Comparison of ENCODE assay signal across 23 cellular contexts in the genomic region with DNA sequence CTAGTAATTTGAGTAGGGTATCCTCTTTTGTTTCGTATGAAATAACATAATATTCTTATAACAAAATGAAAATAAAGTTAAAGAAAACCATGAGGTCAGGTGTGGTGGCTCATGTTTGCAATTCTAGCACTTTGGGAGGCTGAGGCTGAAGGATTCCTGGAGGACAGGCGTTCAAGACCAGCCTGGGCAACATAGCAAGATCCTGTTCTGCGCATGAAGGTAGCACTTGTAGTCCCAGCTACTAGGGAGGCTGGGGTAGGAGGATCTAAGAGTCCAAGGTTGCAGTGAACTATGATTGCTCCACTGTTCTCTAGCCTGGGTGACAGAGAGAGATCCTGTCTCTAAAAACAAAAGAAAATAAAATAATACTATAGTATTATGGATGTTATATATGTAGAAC.
A peak's percentile ranks its signal among the peaks of the same experiment; 100 is the strongest.
DNase-seq lines count a peak whose midpoint lies in the region; ATAC-seq, FAIRE-seq and TF ChIP-seq lines count a peak whose summit lies in the region.
"Had no signal": no experiment of that assay in that cellular context is flagged by ENCODE, and none has a peak within 500 bp of the region (broad histone marks: within the 10 kb centered on the region; RNA-seq: fewer than 3 reads in every experiment).

No MANE protein-coding gene starts in this region.

- no peak for ATAC-seq in K562
- ATAC-seq: GM12878 had no signal

- 72% methylated on average over 3 of the region's 3 CpGs for WGBS in K562 (ENCODE audit: insufficient coverage, low coverage, missing lambda C conversion rate)

- no peak overlapping the region for H3K4me2 ChIP-seq in K562 (ENCODE audit: insufficient read depth, low read length)
- H3K4me2 ChIP-seq: BLaER1 had no signal

- FAIRE-seq in K562 (lab: Jason Lieb, UNC): no peak
- FAIRE-seq: A204.1, GM12878, GM12892, GM19239 had no signal

- H3K4me1 ChIP-seq in K562 (replicated peaks in 1 of 2; ENCODE audit: control insufficient read depth in 2 of 2, insufficient read depth in 2 of 2, low read length in 2 of 2): no peaks in the 10 kb centered on the region
- H3K4me1 ChIP-seq: BE2C, BLaER1 had no signal

- BruUV-seq in K562 (replicated peaks; lab: Mats Ljungman, UMichigan): no TSS peak

- intact Hi-C loops in K562 (cut with micrococcal nuclease): no loop called here

- TF ChIP-seq RAD21 in K562 (CRISPR knock-in tag; conservative IDR thresholded peaks at IDR 0.05 in 1 of 2, IDR thresholded peaks at IDR 0.05 in 1 of 2): no peak

- no peak overlapping the region for H3K9ac ChIP-seq in K562 (ENCODE audit: insufficient read depth in 1 of 2, low read depth in 2 of 2, low read length in 2 of 2)
- H3K9ac ChIP-seq: BLaER1 had no signal

- DNase-seq in NCI-H69 (lab: John Stamatoyannopoulos, UW) (peak; percentile 57), K562 (ENCODE audit: extremely low read depth in 1 of 4, low spot score in 3 of 4) (no peak), T-helper 2 cell (no peak), GM13976 (ENCODE audit: low spot score) (no peak)
- DNase-seq: 8988T; ACHN; BE2C; C1 segment of cervical spinal cord; CD4-positive, alpha-beta memory T cell; CD4-positive, CD25-positive, alpha-beta regulatory T cell; CD8-positive, alpha-beta memory T cell; DMS 273 treated with DMSO at 0.1 percent for 48 hours; DMS53; DMS79; DND-41; EL; GDM1 had no signal

- no peaks in the 10 kb centered on the region for H4K20me1 ChIP-seq in K562 (replicated peaks; ENCODE audit: control insufficient read depth, insufficient read depth, low read length)
- H4K20me1 ChIP-seq: BLaER1 had no signal

- no peak for TF ChIP-seq POLR2A in K562 (conservative IDR thresholded peaks at IDR 0.05)

- no peaks in the 10 kb centered on the region for H3K36me3 ChIP-seq in K562 (ENCODE audit: control insufficient read depth, insufficient read depth, low read length)
- H3K36me3 ChIP-seq: BE2C, BLaER1 had no signal

- H2AFZ ChIP-seq in K562 (ENCODE audit: low read depth, low read length): no peak overlapping the region

- no peaks in the 10 kb centered on the region for H3K79me2 ChIP-seq in K562 (ENCODE audit: control insufficient read depth, insufficient read depth, low read length)

- CTCF ChIA-PET in K562 (lab: Yijun Ruan, JAX; ENCODE audit: low intra/inter-chr PET ratio): no interaction called here

- H3K9me1 ChIP-seq in K562 (ENCODE audit: control insufficient read depth, insufficient read depth, low read length): no peaks in the 10 kb centered on the region

- H3K27me3 ChIP-seq in K562 (ENCODE audit: control insufficient read depth in 2 of 2, insufficient read depth in 2 of 2, low read length in 2 of 2): no peaks in the 10 kb centered on the region
- H3K27me3 ChIP-seq: BE2C, BLaER1 had no signal

- H3K4me3 ChIP-seq in K562: no peak overlapping the region
- H3K4me3 ChIP-seq: BLaER1, GM12878 had no signal

- TF ChIP-seq CTCF in VCaP (conservative IDR thresholded peaks at IDR 0.05): no peak
- TF ChIP-seq CTCF in K562 (IDR thresholded peaks at IDR 0.05 in 2 of 3, conservative IDR thresholded peaks at IDR 0.05 in 1 of 3; ENCODE audit: insufficient read depth in 2 of 3, low read depth in 1 of 3, low read length in 3 of 3): no peak
- TF ChIP-seq CTCF in GM13976 (IDR thresholded peaks at IDR 0.05; ENCODE audit: borderline replicate concordance, control extremely low read depth, extremely low read depth, insufficient read depth, missing control alignments): no peak

- POLR2A ChIA-PET in K562 (lab: Yijun Ruan, JAX): no interaction called here

- TF ChIP-seq EP300 in K562 (IDR thresholded peaks at IDR 0.05; ENCODE audit: low read length): no peak

- no peaks in the 10 kb centered on the region for H3K9me3 ChIP-seq in K562 (replicated peaks; ENCODE audit: control insufficient read depth, insufficient read depth, low read depth, low read length)
- H3K9me3 ChIP-seq: BE2C, BLaER1 had no signal

- H3K27ac ChIP-seq in VCaP: peak overlapping the region; percentile 74
- H3K27ac ChIP-seq in K562 (ENCODE audit: extremely low read depth, low read depth, low read length): no peak overlapping the region
- H3K27ac ChIP-seq: BLaER1 had no signal

- in situ Hi-C loops in K562 (cut with MboI): no loop called here
- in situ Hi-C loops in GM13976 (cut with MboI; ENCODE audit: low sequenced_read_pairs, unreplicated experiment): loop anchor here (25.0 kb wide), 1 partner anchor 349 kb away; no protein-coding TSS in a partner anchor

TF ChIP-seq in K562, 482 proteins besides CTCF, POLR2A, EP300 and RAD21:
- TF ChIP-seq CBX2 (IDR thresholded peaks at IDR 0.05; ENCODE audit: insufficient read depth, low read length, poor library complexity, severe bottlenecking) (no peak), ZNF121 (CRISPR knock-in tag; conservative IDR thresholded peaks at IDR 0.05) (0 out of 2 replicates have a peak, but pooled peaks have one; percentile 11)
TF ChIP-seq in K562: peak in this region for 1.
